ENCODE assay signal across 1 cellular context in the genomic region with DNA sequence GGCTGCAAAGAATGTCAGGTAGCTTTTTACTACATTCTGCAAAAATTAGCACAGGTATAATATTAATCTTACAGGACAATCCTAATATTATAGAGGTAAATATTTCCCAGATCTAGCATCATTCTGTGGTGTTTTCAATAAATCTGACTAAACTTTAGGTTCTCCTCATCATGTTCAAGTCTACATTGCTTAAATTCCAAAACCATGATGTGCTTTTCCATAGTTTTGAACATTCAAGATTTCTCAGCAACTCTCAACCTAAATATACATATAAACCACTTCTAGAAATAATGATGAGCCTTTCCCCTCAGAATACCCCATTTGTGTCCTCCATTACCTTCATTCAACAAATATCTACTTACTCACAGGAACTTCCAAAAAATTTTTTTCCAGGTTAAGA.
TF ChIP-seq lines count a peak whose summit lies in the region.

No MANE protein-coding gene starts in this region.

TF ChIP-seq in SK-N-SH treated with all-trans-retinoic acid at 6 μM for 48 hours, 23 proteins besides CTCF, POLR2A, EP300 and RAD21 (continued from another document):
- TF ChIP-seq, protein P1, sequence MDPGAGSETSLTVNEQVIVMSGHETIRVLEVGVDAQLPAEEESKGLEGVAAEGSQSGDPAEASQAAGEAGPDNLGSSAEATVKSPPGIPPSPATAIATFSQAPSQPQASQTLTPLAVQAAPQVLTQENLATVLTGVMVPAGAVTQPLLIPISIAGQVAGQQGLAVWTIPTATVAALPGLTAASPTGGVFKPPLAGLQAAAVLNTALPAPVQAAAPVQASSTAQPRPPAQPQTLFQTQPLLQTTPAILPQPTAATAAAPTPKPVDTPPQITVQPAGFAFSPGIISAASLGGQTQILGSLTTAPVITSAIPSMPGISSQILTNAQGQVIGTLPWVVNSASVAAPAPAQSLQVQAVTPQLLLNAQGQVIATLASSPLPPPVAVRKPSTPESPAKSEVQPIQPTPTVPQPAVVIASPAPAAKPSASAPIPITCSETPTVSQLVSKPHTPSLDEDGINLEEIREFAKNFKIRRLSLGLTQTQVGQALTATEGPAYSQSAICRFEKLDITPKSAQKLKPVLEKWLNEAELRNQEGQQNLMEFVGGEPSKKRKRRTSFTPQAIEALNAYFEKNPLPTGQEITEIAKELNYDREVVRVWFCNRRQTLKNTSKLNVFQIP (CRISPR knock-in tag; IDR thresholded peaks at IDR 0.05; ENCODE audit: borderline replicate concordance, low read depth) = no peak
- no peak for TF ChIP-seq CSDC2 (CRISPR knock-in tag; IDR thresholded peaks at IDR 0.05)
